17 cellular contexts compared by ENCODE assay signal in genomic region chr15:60002528-60003218, GRCh38. TPM values are rescaled to one million over a fixed set of nuclear protein-coding genes. Genes with fewer than 3 reads are reported as not detected.
A peak's percentile ranks its signal among the peaks of the same experiment; 100 is the strongest.
DNase-seq lines count a peak whose midpoint lies in the region; ATAC-seq and TF ChIP-seq lines count a peak whose summit lies in the region.
"Had no signal": no experiment of that assay in that cellular context is flagged by ENCODE, and none has a peak within 500 bp of the region (broad histone marks: within the 10 kb centered on the region; RNA-seq: fewer than 3 reads in every experiment).

No MANE protein-coding gene starts in this region.

- H3K36me3 ChIP-seq in SK-N-MC (ENCODE audit: insufficient read depth, low read length) (no peaks in the 10 kb centered on the region), endodermal cell (ENCODE audit: control insufficient read depth, insufficient read depth, low read length) (no peaks in the 10 kb centered on the region), tibial nerve (no peaks in the 10 kb centered on the region)
- H3K36me3 ChIP-seq: spleen, suprapubic skin had no signal

- H3K9ac ChIP-seq in SK-N-MC (ENCODE audit: insufficient read length): no peak overlapping the region
- no peak overlapping the region for H3K9ac ChIP-seq in endodermal cell (ENCODE audit: extremely low read depth, low read length, poor library complexity, severe bottlenecking)

- no peak for TF ChIP-seq EP300 in tibial nerve (IDR thresholded peaks at IDR 0.05)

- peak; percentile 60 for DNase-seq in activated CD4-positive, alpha-beta T cell treated with anti-CD3 and anti-CD28 coated beads, Interleukin-2, amount 10 ng/mL, durations not matched to agents 24 days and 14 days
- DNase-seq in activated CD4-positive, alpha-beta T cell treated with anti-CD3 and anti-CD28 coated beads, Interleukin-2, amount 50 U/mL, for 4 hours: no peak
- DNase-seq in SK-N-MC (ENCODE audit: low read depth, low spot score) (no peak), endodermal cell (peak; percentile 53), retina (peak; percentile 49), NCI-H748 (lab: John Stamatoyannopoulos, UW; ENCODE audit: unreplicated experiment) (no peak), tibial nerve (ENCODE audit: low spot score in 2 of 2) (no peak)
- DNase-seq: activated CD8-positive, alpha-beta memory T cell treated with anti-CD3 and anti-CD28 coated beads, Interleukin-2, amount 50 U/mL, for 4 hours; anterior cingulate cortex; NCI-H2081; spleen had no signal

- H3K4me3 Mint-ChIP-seq in activated CD4-positive, alpha-beta T cell treated with anti-CD3 and anti-CD28 coated beads, Interleukin-2, amount 10 ng/mL, durations not matched to agents 24 days and 14 days: peak overlapping the region; percentile 19
- peak overlapping the region; percentile 70 for H3K4me3 Mint-ChIP-seq in endodermal cell

- H3K36me3 Mint-ChIP-seq in activated CD4-positive, alpha-beta T cell treated with anti-CD3 and anti-CD28 coated beads, Interleukin-2, amount 10 ng/mL, durations not matched to agents 24 days and 14 days (ENCODE audit: low read depth): peaks cover 14% of the 10 kb centered on the region
- H3K36me3 Mint-ChIP-seq in endodermal cell (ENCODE audit: low read depth): no peaks in the 10 kb centered on the region

- peaks cover 55% of the 10 kb centered on the region for H3K4me1 Mint-ChIP-seq in activated CD4-positive, alpha-beta T cell treated with anti-CD3 and anti-CD28 coated beads, Interleukin-2, amount 10 ng/mL, durations not matched to agents 24 days and 14 days
- peaks cover 74% of the 10 kb centered on the region for H3K4me1 Mint-ChIP-seq in endodermal cell

- peaks cover 87% of the 10 kb centered on the region for H3K27me3 Mint-ChIP-seq in activated CD4-positive, alpha-beta T cell treated with anti-CD3 and anti-CD28 coated beads, Interleukin-2, amount 10 ng/mL, durations not matched to agents 24 days and 14 days
- peaks cover 91% of the 10 kb centered on the region for H3K27me3 Mint-ChIP-seq in endodermal cell (ENCODE audit: insufficient read depth)

- H3K27ac ChIP-seq in SK-N-MC (no peak overlapping the region), endodermal cell (ENCODE audit: low read depth, low read length) (no peak overlapping the region), tibial nerve (no peak overlapping the region)
- H3K27ac ChIP-seq: coronary artery, spleen, suprapubic skin had no signal

- H3K4me3 ChIP-seq in SK-N-MC (peak overlapping the region; percentile 37; the same call in 1 of the 2 replicates), endodermal cell (ENCODE audit: low read length) (peak overlapping the region; percentile 62), tibial nerve (no peak overlapping the region)
- H3K4me3 ChIP-seq: lung, suprapubic skin had no signal

- peaks cover 100% of the 10 kb centered on the region for H3K27me3 ChIP-seq in endodermal cell (ENCODE audit: control insufficient read depth, insufficient read depth, low read length, poor library complexity, severe bottlenecking)
- H3K27me3 ChIP-seq in tibial nerve: peaks cover 19 to 100% of the 10 kb centered on the region in 2 donors

- H3K27ac Mint-ChIP-seq in activated CD4-positive, alpha-beta T cell treated with anti-CD3 and anti-CD28 coated beads, Interleukin-2, amount 10 ng/mL, durations not matched to agents 24 days and 14 days: peak overlapping the region; percentile 69
- no peak overlapping the region for H3K27ac Mint-ChIP-seq in endodermal cell

- no peaks in the 10 kb centered on the region for H3K9me3 ChIP-seq in SK-N-MC (ENCODE audit: low read depth, low read length)
- H3K9me3 ChIP-seq in endodermal cell (ENCODE audit: control insufficient read depth, low read length): no peaks in the 10 kb centered on the region
- H3K9me3 ChIP-seq in tibial nerve: no peaks in the 10 kb centered on the region
- H3K9me3 ChIP-seq: suprapubic skin had no signal

- H3K9me3 Mint-ChIP-seq in activated CD4-positive, alpha-beta T cell treated with anti-CD3 and anti-CD28 coated beads, Interleukin-2, amount 10 ng/mL, durations not matched to agents 24 days and 14 days: peaks cover 19% of the 10 kb centered on the region
- H3K9me3 Mint-ChIP-seq in endodermal cell: no peaks in the 10 kb centered on the region

- H3K4me1 ChIP-seq in endodermal cell (ENCODE audit: control insufficient read depth, insufficient read depth, low read length) (peaks cover 16% of the 10 kb centered on the region), tibial nerve (peaks cover 0 to 62% (median 25%) of the 10 kb centered on the region in 4 donors)

- intact Hi-C loops in activated CD4-positive, alpha-beta T cell treated with anti-CD3 and anti-CD28 coated beads, Interleukin-2, amount 10 ng/mL, durations not matched to agents 24 days and 14 days (cut with micrococcal nuclease): loop anchor here (5.0 to 10.0 kb wide), 2 partner anchors 278 to 1940 kb away; no protein-coding TSS in a partner anchor

- TF ChIP-seq POLR2A in tibial nerve (IDR thresholded peaks at IDR 0.05): no peak

- 0 to 3% methylated on average over 5 to 18 of the region's 26 CpGs for WGBS in endodermal cell (ENCODE audit: insufficient coverage in 1 of 2, insufficient read length in 1 of 2), 2 experiments
- WGBS in tibial nerve, 2 donors: 9% methylated on average over 26 of the region's 26 CpGs

- ATAC-seq in GM18520 (IDR thresholded peaks at IDR 0.05; ENCODE audit: unreplicated experiment): no peak

- TF ChIP-seq CTCF in endodermal cell (conservative IDR thresholded peaks at IDR 0.05) (no peak), tibial nerve (IDR thresholded peaks at IDR 0.05) (no peak)

RNA-seq across cellular contexts. Expression of gene FOXB1, which starts 1.4 kb away (rescaled TPM):
- 0.54 and 0.68 TPM in 2 replicates for total RNA-seq in activated CD4-positive, alpha-beta T cell treated with anti-CD3 and anti-CD28 coated beads, Interleukin-2, amount 10 ng/mL, durations not matched to agents 24 days and 14 days
- under 1 TPM in 1 of 2 donors, not detected in 1; 0.73 TPM for total RNA-seq in endodermal cell
- 10.3 TPM for polyA plus RNA-seq in endodermal cell (2013, experiment 1 of 2)
- polyA plus RNA-seq in endodermal cell (2013, experiment 2 of 2): 8.7 TPM
- not detected for total RNA-seq in tibial nerve
- total RNA-seq: lung, osteocyte, suprapubic skin had no signal
- polyA plus RNA-seq: AG04450 had no signal

Comparison
In these comparisons a context has a peak if more than half of its experiments do, and no peak if none do; other contexts are left out.
1. DNase-seq: peak in activated CD4-positive, alpha-beta T cell treated with anti-CD3 and anti-CD28 coated beads, Interleukin-2, amount 10 ng/mL, durations not matched to agents 24 days and 14 days (single experiment), endodermal cell (single experiment) and retina (single experiment); none in activated CD4-positive, alpha-beta T cell treated with anti-CD3 and anti-CD28 coated beads, Interleukin-2, amount 50 U/mL, for 4 hours (0 of 2), SK-N-MC (single experiment), NCI-H748 (single experiment) and tibial nerve (0 of 2).
2. H3K4me3 ChIP-seq: peak in SK-N-MC (single experiment) and endodermal cell (single experiment); none in tibial nerve (0 of 4).